9 cellular contexts compared by ENCODE assay signal in the genomic region with DNA sequence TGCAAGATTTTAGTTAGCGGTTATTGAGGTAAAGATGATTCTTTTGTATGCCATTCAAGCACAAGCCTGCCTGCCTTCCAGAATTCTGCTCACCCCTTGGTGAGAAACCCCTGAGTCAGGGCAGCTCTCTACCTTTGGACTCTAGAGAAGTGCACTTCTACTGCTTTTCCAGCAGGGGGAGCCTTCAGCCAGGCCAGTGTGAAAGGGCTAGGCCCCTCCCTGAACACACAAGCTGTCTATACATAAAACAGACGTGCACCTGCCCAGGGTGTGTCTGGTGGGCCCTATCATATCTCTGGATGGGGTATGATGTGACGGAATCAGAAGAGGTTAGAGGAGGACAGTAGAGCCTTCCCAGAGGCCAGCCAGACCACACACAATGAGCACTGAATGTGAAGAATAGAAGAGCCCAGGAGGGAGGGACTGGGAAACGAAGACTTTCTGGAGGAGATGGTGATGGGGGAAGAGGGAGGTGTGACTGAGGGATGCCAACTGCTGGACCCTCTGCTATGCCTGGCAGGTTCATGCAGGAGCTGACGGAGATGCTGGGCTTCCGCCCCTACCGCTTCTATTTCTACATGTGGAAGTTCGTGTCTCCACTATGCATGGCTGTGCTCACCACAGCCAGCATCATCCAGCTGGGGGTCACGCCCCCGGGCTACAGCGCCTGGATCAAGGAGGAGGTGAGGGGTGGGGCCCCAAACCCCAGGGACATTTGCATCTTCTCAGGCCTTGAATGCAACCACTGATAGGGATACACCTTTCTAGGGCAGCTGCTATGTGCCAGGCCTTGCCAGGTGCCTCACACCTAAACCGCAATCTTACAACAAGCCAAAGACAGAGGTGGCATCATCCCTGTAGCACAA. TPM values are rescaled to one million over a fixed set of nuclear protein-coding genes. Genes with fewer than 3 reads are reported as not detected.
A peak's percentile ranks its signal among the peaks of the same experiment; 100 is the strongest.
DNase-seq lines count a peak whose midpoint lies in the region; ATAC-seq and TF ChIP-seq lines count a peak whose summit lies in the region.
"Had no signal": no experiment of that assay in that cellular context is flagged by ENCODE, and none has a peak within 500 bp of the region (broad histone marks: within the 10 kb centered on the region; RNA-seq: fewer than 3 reads in every experiment).

No MANE protein-coding gene starts in this region.

- peak; percentile 66 for TF ChIP-seq RAD21 in neural cell (conservative IDR thresholded peaks at IDR 0.05)

- ATAC-seq in HG03342 (IDR thresholded peaks at IDR 0.05; ENCODE audit: unreplicated experiment) (peak; percentile 70), HG02970 (IDR thresholded peaks at IDR 0.05; ENCODE audit: low FRiP score, unreplicated experiment) (no peak)

- H3K9ac ChIP-seq in neural cell (ENCODE audit: low read length), result no peak overlapping the region
- H3K9ac ChIP-seq: BLaER1 treated with 17β-estradiol and CSF1 and Interleukin-3, amounts not matched to agents 10 nM and 100 nM had no signal

- no peak overlapping the region for H3K4me2 ChIP-seq in neural cell (ENCODE audit: low read length)
- H3K4me2 ChIP-seq: BLaER1 treated with 17β-estradiol and CSF1 and Interleukin-3, amounts not matched to agents 10 nM and 100 nM had no signal

- H3K9me3 Mint-ChIP-seq in activated CD4-positive, alpha-beta memory T cell treated with anti-CD3 and anti-CD28 coated beads for 36 hours, result no peaks in the 10 kb centered on the region

- no peak overlapping the region for H3K4me3 Mint-ChIP-seq in activated CD4-positive, alpha-beta memory T cell treated with anti-CD3 and anti-CD28 coated beads for 36 hours

- no peak overlapping the region for H3K27ac Mint-ChIP-seq in activated CD4-positive, alpha-beta memory T cell treated with anti-CD3 and anti-CD28 coated beads for 36 hours

- CTCF ChIA-PET in activated CD4-positive, alpha-beta memory T cell treated with anti-CD3 and anti-CD28 coated beads for 36 hours (lab: Charles Lee), result interaction anchor here (0.5 to 3.3 kb wide), 40 partner anchors 10 to 299 kb away, joined by 3 to 52 read pairs (median 4); a partner anchor contains a TSS

- no peaks in the 10 kb centered on the region for H3K27me3 Mint-ChIP-seq in activated CD4-positive, alpha-beta memory T cell treated with anti-CD3 and anti-CD28 coated beads for 36 hours

- H3K36me3 Mint-ChIP-seq in activated CD4-positive, alpha-beta memory T cell treated with anti-CD3 and anti-CD28 coated beads for 36 hours, result no peaks in the 10 kb centered on the region

- no peak overlapping the region for H3K27ac ChIP-seq in neural cell (ENCODE audit: low read length)
- H3K27ac ChIP-seq: BLaER1 treated with 17β-estradiol and CSF1 and Interleukin-3, amounts not matched to agents 10 nM and 100 nM had no signal

- TF ChIP-seq EP300 in neural cell (conservative IDR thresholded peaks at IDR 0.05; ENCODE audit: poor library complexity, severe bottlenecking), result no peak

- no peaks in the 10 kb centered on the region for H3F3A ChIP-seq in neural cell (ENCODE audit: insufficient read depth, low read length, poor library complexity, severe bottlenecking)

- peak; percentile 44 to 67 for DNase-seq in NCI-H2081 (lab: John Stamatoyannopoulos, UW)
- no peak for DNase-seq in NCI-H2081 treated with DMSO at 0.1 percent for 48 hours (lab: John Stamatoyannopoulos, UW)
- peak; percentile 67 for DNase-seq in NCI-H69 (lab: John Stamatoyannopoulos, UW)
- DNase-seq in activated CD4-positive, alpha-beta memory T cell treated with anti-CD3 and anti-CD28 coated beads for 36 hours, result peak; percentile 63
- peak; percentile 75 for DNase-seq in epithelial cell of esophagus (ENCODE audit: low read depth)

- no peaks in the 10 kb centered on the region for H3K9me2 ChIP-seq in neural cell (ENCODE audit: insufficient read depth, low read length)

- H3K27me3 ChIP-seq in neural cell (ENCODE audit: insufficient read depth, low read depth, low read length), result no peaks in the 10 kb centered on the region
- H3K27me3 ChIP-seq: BLaER1 treated with 17β-estradiol and CSF1 and Interleukin-3, amounts not matched to agents 10 nM and 100 nM had no signal

- peak; percentile 98 for TF ChIP-seq CTCF in epithelial cell of esophagus (IDR thresholded peaks at IDR 0.05; ENCODE audit: insufficient read depth, low read depth, low read length, missing control alignments)
- peak; percentile 83 for TF ChIP-seq CTCF in neural cell (IDR thresholded peaks at IDR 0.05; ENCODE audit: poor library complexity, severe bottlenecking)

- intact Hi-C loops in activated CD4-positive, alpha-beta memory T cell treated with anti-CD3 and anti-CD28 coated beads for 36 hours (cut with micrococcal nuclease), result loop anchor here (1.0 kb wide), 1 partner anchor 263 kb away; no protein-coding TSS in a partner anchor

- H3K4me1 Mint-ChIP-seq in activated CD4-positive, alpha-beta memory T cell treated with anti-CD3 and anti-CD28 coated beads for 36 hours (ENCODE audit: low read depth), result no peaks in the 10 kb centered on the region

- H3K4me3 ChIP-seq in epithelial cell of esophagus (ENCODE audit: low read length), result no peak overlapping the region
- H3K4me3 ChIP-seq in neural cell (ENCODE audit: low read length), result no peak overlapping the region
- H3K4me3 ChIP-seq: BLaER1 treated with 17β-estradiol and CSF1 and Interleukin-3, amounts not matched to agents 10 nM and 100 nM had no signal

- POLR2A ChIA-PET in activated CD4-positive, alpha-beta memory T cell treated with anti-CD3 and anti-CD28 coated beads for 36 hours (lab: Charles Lee), result interaction anchor here (0.5 kb wide), 1 partner anchor 264 kb away, joined by 3 read pairs; no protein-coding TSS in a partner anchor

- H4K20me1 ChIP-seq in neural cell (ENCODE audit: insufficient read depth), result no peaks in the 10 kb centered on the region
- H4K20me1 ChIP-seq: BLaER1 treated with 17β-estradiol and CSF1 and Interleukin-3, amounts not matched to agents 10 nM and 100 nM had no signal

- no peaks in the 10 kb centered on the region for H3K36me3 ChIP-seq in neural cell (ENCODE audit: insufficient read depth, low read length)
- H3K36me3 ChIP-seq: BLaER1 treated with 17β-estradiol and CSF1 and Interleukin-3, amounts not matched to agents 10 nM and 100 nM had no signal

- H3K79me2 ChIP-seq in neural cell (replicated peaks; ENCODE audit: insufficient read depth, low read length), result no peaks in the 10 kb centered on the region

- H3K9me3 ChIP-seq in neural cell (ENCODE audit: low read length), result no peaks in the 10 kb centered on the region
- H3K9me3 ChIP-seq: BLaER1 treated with 17β-estradiol and CSF1 and Interleukin-3, amounts not matched to agents 10 nM and 100 nM had no signal

- H2AFZ ChIP-seq in neural cell (ENCODE audit: low read depth, low read length), result no peak overlapping the region

TF ChIP-seq in neural cell, 6 proteins besides CTCF, POLR2A, EP300 and RAD21:
- TF ChIP-seq TAF1 (IDR thresholded peaks at IDR 0.05; ENCODE audit: low read depth), result no peak
- peak; percentile 79 for TF ChIP-seq SMC3 (conservative IDR thresholded peaks at IDR 0.05; ENCODE audit: poor library complexity)
- no peak for TF ChIP-seq MXI1 (conservative IDR thresholded peaks at IDR 0.05; ENCODE audit: poor library complexity, severe bottlenecking)
- TF ChIP-seq POLR2AphosphoS5 (IDR thresholded peaks at IDR 0.05), result no peak
- TF ChIP-seq EZH2 (IDR thresholded peaks at IDR 0.05; ENCODE audit: borderline replicate concordance, insufficient read depth, low read length, poor library complexity, severe bottlenecking), result no peak
- TF ChIP-seq, protein P1, sequence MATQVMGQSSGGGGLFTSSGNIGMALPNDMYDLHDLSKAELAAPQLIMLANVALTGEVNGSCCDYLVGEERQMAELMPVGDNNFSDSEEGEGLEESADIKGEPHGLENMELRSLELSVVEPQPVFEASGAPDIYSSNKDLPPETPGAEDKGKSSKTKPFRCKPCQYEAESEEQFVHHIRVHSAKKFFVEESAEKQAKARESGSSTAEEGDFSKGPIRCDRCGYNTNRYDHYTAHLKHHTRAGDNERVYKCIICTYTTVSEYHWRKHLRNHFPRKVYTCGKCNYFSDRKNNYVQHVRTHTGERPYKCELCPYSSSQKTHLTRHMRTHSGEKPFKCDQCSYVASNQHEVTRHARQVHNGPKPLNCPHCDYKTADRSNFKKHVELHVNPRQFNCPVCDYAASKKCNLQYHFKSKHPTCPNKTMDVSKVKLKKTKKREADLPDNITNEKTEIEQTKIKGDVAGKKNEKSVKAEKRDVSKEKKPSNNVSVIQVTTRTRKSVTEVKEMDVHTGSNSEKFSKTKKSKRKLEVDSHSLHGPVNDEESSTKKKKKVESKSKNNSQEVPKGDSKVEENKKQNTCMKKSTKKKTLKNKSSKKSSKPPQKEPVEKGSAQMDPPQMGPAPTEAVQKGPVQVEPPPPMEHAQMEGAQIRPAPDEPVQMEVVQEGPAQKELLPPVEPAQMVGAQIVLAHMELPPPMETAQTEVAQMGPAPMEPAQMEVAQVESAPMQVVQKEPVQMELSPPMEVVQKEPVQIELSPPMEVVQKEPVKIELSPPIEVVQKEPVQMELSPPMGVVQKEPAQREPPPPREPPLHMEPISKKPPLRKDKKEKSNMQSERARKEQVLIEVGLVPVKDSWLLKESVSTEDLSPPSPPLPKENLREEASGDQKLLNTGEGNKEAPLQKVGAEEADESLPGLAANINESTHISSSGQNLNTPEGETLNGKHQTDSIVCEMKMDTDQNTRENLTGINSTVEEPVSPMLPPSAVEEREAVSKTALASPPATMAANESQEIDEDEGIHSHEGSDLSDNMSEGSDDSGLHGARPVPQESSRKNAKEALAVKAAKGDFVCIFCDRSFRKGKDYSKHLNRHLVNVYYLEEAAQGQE (IDR thresholded peaks at IDR 0.05; ENCODE audit: borderline replicate concordance), result no peak

RNA-seq across cellular contexts. Expression of a gene that starts 13.0 kb away (rescaled TPM):
- 10 to 100 TPM; 15.0 to 15.1 TPM for total RNA-seq in activated CD4-positive, alpha-beta memory T cell treated with anti-CD3 and anti-CD28 coated beads for 36 hours
- polyA plus RNA-seq in neural cell, result 0.52 and 0.57 TPM in 2 replicates
- 1.9 and 2.9 TPM in 2 replicates for polyA minus RNA-seq in neural cell

RNA-seq across cellular contexts. Expression of a gene that starts 46.9 kb away (rescaled TPM):
- under 1 TPM; 0.02 to 0.07 TPM for total RNA-seq in activated CD4-positive, alpha-beta memory T cell treated with anti-CD3 and anti-CD28 coated beads for 36 hours
- 3.5 TPM in 2 replicates for polyA plus RNA-seq in neural cell
- polyA minus RNA-seq in neural cell, result 8.8 and 11.2 TPM in 2 replicates
